Comparison of ENCODE assay signal across 9 cellular contexts in genomic region chr5:145176041-145176440, GRCh38.
"Had no signal": no experiment of that assay in that cellular context is flagged by ENCODE, and none has a peak within 500 bp of the region (broad histone marks: within the 10 kb centered on the region; RNA-seq: fewer than 3 reads in every experiment).

No MANE protein-coding gene starts in this region.

- H3K27ac ChIP-seq: GM23248 had no signal

- H3K36me3 ChIP-seq: HAP-1 had no signal

- H3K9me3 ChIP-seq: HAP-1 had no signal

- H3K4me3 ChIP-seq: GM23248, GM23338, HAP-1 had no signal

- ATAC-seq: GM23338, HCT116 had no signal

- DNase-seq: GM23248, GOT3, H7, H9, HCEC 1CT, HFFc6 had no signal
